20 cellular contexts compared by ENCODE assay signal in genomic region chr6:38284772-38285406, GRCh38.
"Had no signal": no experiment of that assay in that cellular context is flagged by ENCODE, and none has a peak within 500 bp of the region (broad histone marks: within the 10 kb centered on the region; RNA-seq: fewer than 3 reads in every experiment).

No MANE protein-coding gene starts in this region.

- H3K27ac ChIP-seq: gastrocnemius medialis, left ventricle myocardium inferior, prostate gland, right atrium auricular region, tibial artery, uterus, WERI-Rb-1 had no signal

- H3K27me3 ChIP-seq: gastrocnemius medialis, right atrium auricular region, tibial artery, uterus had no signal

- DNase-seq: activated CD4-positive, alpha-beta memory T cell treated with anti-CD3 and anti-CD28 coated beads for 36 hours; activated effector memory CD4-positive, alpha-beta T cell treated with Interleukin-2 at 50 U/mL for 16 hours; activated T-cell treated with anti-CD3 and anti-CD28 coated beads, Interleukin-2, amount 50 U/mL, for 24 hours; effector CD4-positive, alpha-beta T cell; gastrocnemius medialis; head of caudate nucleus; left ventricle myocardium inferior; mammary epithelial cell; naive B cell; stimulated activated CD4-positive, alpha-beta T cell treated with anti-CD3 and anti-CD28 coated beads, Interleukin-15, amount 100 ng/mL, for 24 hours; stimulated activated CD4-positive, alpha-beta T cell treated with anti-CD3 and anti-CD28 coated beads, Interleukin-2, amount 100 ng/mL, for 48 hours; SW 1271; T-helper 2 cell; tibial artery; uterus; WERI-Rb-1 had no signal

- H3K4me3 ChIP-seq: gastrocnemius medialis, left ventricle myocardium inferior, prostate gland, right atrium auricular region, tibial artery, uterus had no signal

- ATAC-seq: esophagus mucosa, gastrocnemius medialis had no signal

- H3K36me3 ChIP-seq: gastrocnemius medialis, prostate gland, uterus had no signal

- FAIRE-seq: bronchial epithelial cell had no signal

- H3K4me1 ChIP-seq: prostate gland, tibial artery, uterus had no signal

- H3K9me3 ChIP-seq: gastrocnemius medialis, left ventricle myocardium inferior, prostate gland, right atrium auricular region, tibial artery, uterus had no signal
